21 cellular contexts compared by ENCODE assay signal in the genomic region with DNA sequence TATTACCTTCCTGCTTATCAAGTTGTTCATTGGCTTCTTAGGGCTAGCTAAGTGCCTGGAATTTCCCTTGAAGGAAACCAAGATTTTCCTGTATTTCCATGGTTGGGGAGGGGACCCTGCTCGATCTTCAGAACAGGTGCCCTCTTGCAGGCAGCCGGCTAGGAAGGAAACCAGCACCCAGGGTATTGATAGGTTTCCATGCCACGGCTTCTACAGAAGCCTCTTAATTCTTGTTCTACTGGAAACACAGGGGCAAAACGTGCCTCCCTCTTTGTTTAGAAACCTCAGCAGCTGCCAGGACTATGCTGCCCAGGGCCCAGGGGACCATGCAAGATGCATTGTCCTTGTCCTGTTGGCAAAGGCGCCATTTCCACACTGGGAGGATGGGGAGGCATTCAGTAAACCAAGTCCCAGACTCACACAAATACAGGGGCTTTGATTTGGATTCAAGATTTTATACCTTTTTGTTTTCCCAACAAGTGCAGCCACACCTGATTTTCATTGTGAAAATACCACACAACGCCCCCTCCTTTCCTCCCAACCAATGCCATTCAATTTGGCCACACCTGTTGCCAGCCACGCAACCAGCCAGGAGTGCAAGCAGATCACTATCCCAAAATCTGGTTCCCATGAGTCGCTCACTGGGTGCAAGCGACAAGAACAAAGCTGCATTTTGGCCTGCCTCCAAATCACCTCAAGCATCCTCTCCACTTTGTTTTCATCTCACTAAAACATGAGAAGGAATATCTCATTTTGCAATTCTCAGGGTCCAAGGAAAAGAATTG. TPM values are rescaled to one million over a fixed set of nuclear protein-coding genes. Genes with fewer than 3 reads are reported as not detected.
DNase-seq lines count a peak whose midpoint lies in the region; ATAC-seq and TF ChIP-seq lines count a peak whose summit lies in the region.
"Had no signal": no experiment of that assay in that cellular context is flagged by ENCODE, and none has a peak within 500 bp of the region (broad histone marks: within the 10 kb centered on the region; RNA-seq: fewer than 3 reads in every experiment).

No MANE protein-coding gene starts in this region.

- CTCF ChIA-PET in WTC11 (lab: Charles Lee) = interaction anchor here (1.1 kb wide), 1 partner anchor 352 kb away, joined by 3 read pairs; no protein-coding TSS in a partner anchor

- no peaks in the 10 kb centered on the region for H3K9me3 Mint-ChIP-seq in WTC11
- H3K9me3 Mint-ChIP-seq: H9 had no signal

- H2BK12ac ChIP-seq in mesenchymal stem cell (ENCODE audit: low read length in 2 of 2) = no peak overlapping the region

- no peak overlapping the region for H3K4me3 ChIP-seq in mesenchymal stem cell (ENCODE audit: insufficient read depth in 1 of 2, low read depth in 1 of 2, low read length in 2 of 2)
- no peak overlapping the region for H3K4me3 ChIP-seq in vagina
- H3K4me3 ChIP-seq in SJCRH30 = no peak overlapping the region

- H3K4me1 ChIP-seq in mesenchymal stem cell (ENCODE audit: control insufficient read depth, insufficient read depth, low read depth, low read length) (no peaks in the 10 kb centered on the region), vagina (no peaks in the 10 kb centered on the region), SJCRH30 (no peaks in the 10 kb centered on the region)

- no peak overlapping the region for H2BK120ac ChIP-seq in mesenchymal stem cell (ENCODE audit: low read depth, low read length)

- H3K18ac ChIP-seq in mesenchymal stem cell (ENCODE audit: low read depth in 1 of 2, low read length in 2 of 2) = no peak overlapping the region

- no peak overlapping the region for H2AK5ac ChIP-seq in mesenchymal stem cell (ENCODE audit: low read length, severe bottlenecking)

- H3K27ac ChIP-seq in mesenchymal stem cell (ENCODE audit: low read length, poor library complexity, severe bottlenecking) (no peak overlapping the region), vagina (no peak overlapping the region), SJCRH30 (no peak overlapping the region)

- H4K91ac ChIP-seq in mesenchymal stem cell (ENCODE audit: low read length) = peak overlapping the region; percentile 20

- H3K4ac ChIP-seq in mesenchymal stem cell (ENCODE audit: low read depth in 1 of 2, low read length in 2 of 2) = no peak overlapping the region

- 72% methylated on average over 9 of the region's 9 CpGs for WGBS in mesenchymal stem cell

- H3K4me2 ChIP-seq in mesenchymal stem cell (ENCODE audit: low read length, poor library complexity, severe bottlenecking) = no peak overlapping the region

- H3K4me1 Mint-ChIP-seq in WTC11 = peaks cover 5% of the 10 kb centered on the region
- H3K4me1 Mint-ChIP-seq: CD4-positive, CD25-positive, alpha-beta regulatory T cell had no signal

- no peak overlapping the region for H3K14ac ChIP-seq in mesenchymal stem cell (ENCODE audit: low read length in 2 of 2)

- H3K27me3 Mint-ChIP-seq in WTC11 (ENCODE audit: low read depth) = no peaks in the 10 kb centered on the region; the same call in 1 of the 2 replicates

- DNase-seq in cardiac septum (ENCODE audit: low spot score) (peak; percentile 27), left ventricle myocardium superior (no peak), NCI-H69 (lab: John Stamatoyannopoulos, UW) (peak; percentile 5), mesenchymal stem cell (no peak), vagina (ENCODE audit: extremely low spot score in 2 of 2) (peak; percentile 49 to 79), SJCRH30 (no peak), WTC11 (ENCODE audit: low spot score) (no peak)
- DNase-seq: CD4-positive, CD25-positive, alpha-beta regulatory T cell; DMS79 treated with DMSO at 0.1 percent for 48 hours; H9; Kasumi-1; NCI-H146; NCI-H2029; NCI-H748 treated with DMSO at 0.1 percent for 48 hours; SIG-M5 had no signal

- no peaks in the 10 kb centered on the region for H3K36me3 Mint-ChIP-seq in WTC11
- H3K36me3 Mint-ChIP-seq: CD4-positive, CD25-positive, alpha-beta regulatory T cell had no signal

- H2AFZ ChIP-seq in mesenchymal stem cell (ENCODE audit: low read depth, low read length) = no peak overlapping the region

- TF ChIP-seq CTCF in vagina (IDR thresholded peaks at IDR 0.05) (no peak), WTC11 (IDR thresholded peaks at IDR 0.05) (no peak)

- H3K9ac ChIP-seq in mesenchymal stem cell (ENCODE audit: low read length) = no peak overlapping the region

- H3K36me3 ChIP-seq in mesenchymal stem cell (ENCODE audit: control insufficient read depth in 1 of 2, insufficient read depth in 2 of 2, low read depth in 1 of 2, low read length in 2 of 2) (no peaks in the 10 kb centered on the region), vagina (no peaks in the 10 kb centered on the region), SJCRH30 (peaks cover 12% of the 10 kb centered on the region)

- H4K8ac ChIP-seq in mesenchymal stem cell (ENCODE audit: low read length) = no peak overlapping the region

- no peaks in the 10 kb centered on the region for H3K79me1 ChIP-seq in mesenchymal stem cell (replicated peaks; ENCODE audit: low read length, poor library complexity, severe bottlenecking)

- H2BK15ac ChIP-seq in mesenchymal stem cell (ENCODE audit: low read depth, poor library complexity, severe bottlenecking) = no peak overlapping the region

- TF ChIP-seq POLR2A in vagina (IDR thresholded peaks at IDR 0.05) = no peak

- no peaks in the 10 kb centered on the region for H3K9me3 ChIP-seq in mesenchymal stem cell (ENCODE audit: control insufficient read depth, low read length)
- H3K9me3 ChIP-seq in vagina = no peaks in the 10 kb centered on the region
- no peaks in the 10 kb centered on the region for H3K9me3 ChIP-seq in SJCRH30 (replicated peaks)

- H3K27ac Mint-ChIP-seq in WTC11 = no peak overlapping the region
- H3K27ac Mint-ChIP-seq: H9 had no signal

- H3K23ac ChIP-seq in mesenchymal stem cell (ENCODE audit: low read length in 2 of 2) = no peak overlapping the region

- intact Hi-C loops in cardiac septum (cut with DNase I) = no loop called here
- intact Hi-C loops in left ventricle myocardium superior (cut with micrococcal nuclease) = no loop called here
- intact Hi-C loops in vagina (cut with DNase I) = no loop called here

- H3K27me3 ChIP-seq in mesenchymal stem cell (ENCODE audit: control insufficient read depth in 1 of 2, insufficient read depth in 1 of 2, low read length in 2 of 2) (peaks cover 0 to 76% of the 10 kb centered on the region in 2 experiments), vagina (no peaks in the 10 kb centered on the region), SJCRH30 (no peaks in the 10 kb centered on the region)

- H3K4me3 Mint-ChIP-seq in WTC11 = no peak overlapping the region
- H3K4me3 Mint-ChIP-seq: H9 had no signal

- no peak overlapping the region for H2BK5ac ChIP-seq in mesenchymal stem cell (ENCODE audit: low read depth, low read length, poor library complexity, severe bottlenecking)

- no peak for ATAC-seq in left ventricle myocardium superior
- ATAC-seq in WTC11 = no peak
- ATAC-seq: Panc1, SK-N-SH treated with all-trans-retinoic acid at 6 μM for 48 hours had no signal

- POLR2A ChIA-PET in WTC11 (lab: Charles Lee) = no interaction called here

TF ChIP-seq in WTC11, 78 proteins besides CTCF, POLR2A, EP300 and RAD21:
- TF ChIP-seq IRF2 (CRISPR knock-in tag; IDR thresholded peaks at IDR 0.05; ENCODE audit: borderline replicate concordance, low read depth) (no peak), TEAD4 (CRISPR knock-in tag; IDR thresholded peaks at IDR 0.05) (no peak)
- TF ChIP-seq, protein P1, sequence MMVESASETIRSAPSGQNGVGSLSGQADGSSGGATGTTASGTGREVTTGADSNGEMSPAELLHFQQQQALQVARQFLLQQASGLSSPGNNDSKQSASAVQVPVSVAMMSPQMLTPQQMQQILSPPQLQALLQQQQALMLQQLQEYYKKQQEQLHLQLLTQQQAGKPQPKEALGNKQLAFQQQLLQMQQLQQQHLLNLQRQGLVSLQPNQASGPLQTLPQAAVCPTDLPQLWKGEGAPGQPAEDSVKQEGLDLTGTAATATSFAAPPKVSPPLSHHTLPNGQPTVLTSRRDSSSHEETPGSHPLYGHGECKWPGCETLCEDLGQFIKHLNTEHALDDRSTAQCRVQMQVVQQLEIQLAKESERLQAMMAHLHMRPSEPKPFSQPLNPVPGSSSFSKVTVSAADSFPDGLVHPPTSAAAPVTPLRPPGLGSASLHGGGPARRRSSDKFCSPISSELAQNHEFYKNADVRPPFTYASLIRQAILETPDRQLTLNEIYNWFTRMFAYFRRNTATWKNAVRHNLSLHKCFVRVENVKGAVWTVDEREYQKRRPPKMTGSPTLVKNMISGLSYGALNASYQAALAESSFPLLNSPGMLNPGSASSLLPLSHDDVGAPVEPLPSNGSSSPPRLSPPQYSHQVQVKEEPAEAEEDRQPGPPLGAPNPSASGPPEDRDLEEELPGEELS (CRISPR knock-in tag; IDR thresholded peaks at IDR 0.05) = no peak
TF ChIP-seq in WTC11: peak in this region for 0.

RNA-seq across cellular contexts. Expression of a gene that starts 29.6 kb away (rescaled TPM):
- total RNA-seq in cardiac septum = 163 TPM
- total RNA-seq in left ventricle myocardium superior = 126 TPM
- polyA plus RNA-seq in mesenchymal stem cell (2013, experiment 1 of 2) = not detected
- not detected for polyA plus RNA-seq in mesenchymal stem cell (2013, experiment 2 of 2)
- total RNA-seq in vagina = not detected
- total RNA-seq in SJCRH30 (2014; rRNA removed; shearing (Covaris generic)) = 4.5 and 6.6 TPM in 2 replicates
- total RNA-seq in WTC11 (2021) = not detected in 3 replicates
- total RNA-seq: A673; CD4-positive, CD25-positive, alpha-beta regulatory T cell; H9; MCF 10A; NCI-H460 had no signal
- polyA plus RNA-seq: BJ; CD4-positive, CD25-positive, alpha-beta regulatory T cell had no signal

Comparison
In these comparisons a context has a peak if more than half of its experiments do, and no peak if none do; other contexts are left out.
1. DNase-seq: peak in cardiac septum (single experiment), NCI-H69 (single experiment) and vagina (2 of 2); none in left ventricle myocardium superior (single experiment), mesenchymal stem cell (single experiment), SJCRH30 (0 of 2) and WTC11 (single experiment).
2. RNA of a gene that starts 29.6 kb away (total RNA-seq): 163 TPM in cardiac septum (single experiment) and 126 TPM in left ventricle myocardium superior (single experiment); 4.5 to 6.6 TPM in SJCRH30, not detected in vagina (single experiment) and not detected in WTC11; every median in the first group is over 10 times any median in the second.